In the genomic region with DNA sequence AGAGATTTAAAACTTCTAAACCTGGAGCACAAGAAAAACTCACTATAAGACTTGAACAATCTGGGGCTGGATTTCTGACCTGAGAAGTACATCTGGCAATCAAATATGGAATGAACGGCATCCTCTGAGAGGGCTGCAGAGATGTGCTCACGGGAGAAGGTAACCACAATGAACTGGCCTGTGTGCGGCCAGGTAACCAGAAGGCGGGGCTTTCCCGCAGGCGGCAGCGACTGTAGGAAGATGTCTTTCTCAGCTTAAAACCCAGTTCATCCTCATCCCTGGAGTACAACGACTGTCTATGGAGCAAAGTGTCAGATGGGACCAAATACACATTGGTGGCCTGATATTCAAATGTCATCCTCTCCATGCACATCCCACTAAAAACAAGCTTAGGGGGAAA, we compare ENCODE assay signal across 8 cellular contexts. TPM values are rescaled to one million over a fixed set of nuclear protein-coding genes. Genes with fewer than 3 reads are reported as not detected.
DNase-seq lines count a peak whose midpoint lies in the region; ATAC-seq and TF ChIP-seq lines count a peak whose summit lies in the region.

No MANE protein-coding gene starts in this region.

- H3K9me3 Mint-ChIP-seq in activated T-cell treated with anti-CD3 and anti-CD28 coated beads, Interleukin-2, amount 50 U/mL, for 4 hours = no peaks in the 10 kb centered on the region
- no peaks in the 10 kb centered on the region for H3K9me3 Mint-ChIP-seq in activated B cell treated with CpG ODN at 0.5 μM for 24 hours

- POLR2A ChIA-PET in activated B cell treated with CpG ODN at 0.5 μM for 24 hours (lab: Charles Lee) = interaction anchor here (0.7 to 7.4 kb wide), 15 partner anchors 8 to 441 kb away, joined by 3 to 66 read pairs (median 7); partner anchors contain the start of genes MICAL3 and PEX26

- intact Hi-C loops in activated B cell treated with CpG ODN at 0.5 μM for 24 hours (cut with micrococcal nuclease) (loop anchor here (2.0 to 5.0 kb wide), 2 partner anchors 35 to 203 kb away; no protein-coding TSS in a partner anchor), stomach (cut with DNase I; ENCODE audit: low total_unique reads) (loop anchor here (10.0 kb wide), 1 partner anchor 75 kb away; the partner anchor contains the start of gene PEX26)

- H3K4me1 Mint-ChIP-seq in activated T-cell treated with anti-CD3 and anti-CD28 coated beads, Interleukin-2, amount 50 U/mL, for 4 hours (ENCODE audit: low read depth) = peaks cover 56% of the 10 kb centered on the region
- H3K4me1 Mint-ChIP-seq in activated B cell treated with CpG ODN at 0.5 μM for 24 hours = peaks cover 86% of the 10 kb centered on the region

- no peaks in the 10 kb centered on the region for H3K36me3 ChIP-seq in stomach

- H3K4me3 ChIP-seq in iPS-18c (ENCODE audit: insufficient read depth, low read depth, low read length) (peak overlapping the region; percentile 80; the same call in 1 of the 2 replicates), stomach (peak overlapping the region; percentile 77 to 90 (median 84))

- peak overlapping the region in 2 of 5 donors; percentile 92 to 96 for H3K27ac ChIP-seq in stomach
- no peak overlapping the region for H3K27ac ChIP-seq in substantia nigra (ENCODE audit: low read depth, low read length, poor library complexity, severe bottlenecking)

- peak overlapping the region; percentile 85 for H3K4me3 Mint-ChIP-seq in activated T-cell treated with anti-CD3 and anti-CD28 coated beads, Interleukin-2, amount 50 U/mL, for 4 hours
- H3K4me3 Mint-ChIP-seq in activated B cell treated with CpG ODN at 0.5 μM for 24 hours = peak overlapping the region; percentile 88

- no peak for ATAC-seq in activated T-cell treated with anti-CD3 and anti-CD28 coated beads, Interleukin-2, amount 50 U/mL, for 4 hours
- ATAC-seq in activated B cell treated with CpG ODN at 0.5 μM for 24 hours (ENCODE audit: low read depth) (no peak), GM19324 (IDR thresholded peaks at IDR 0.05; ENCODE audit: low FRiP score, unreplicated experiment) (no peak)

- H3K36me3 Mint-ChIP-seq in activated T-cell treated with anti-CD3 and anti-CD28 coated beads, Interleukin-2, amount 50 U/mL, for 4 hours (ENCODE audit: insufficient read depth) = no peaks in the 10 kb centered on the region
- peaks cover 10% of the 10 kb centered on the region for H3K36me3 Mint-ChIP-seq in activated B cell treated with CpG ODN at 0.5 μM for 24 hours (ENCODE audit: low read depth)

- no peak for DNase-seq in activated T-cell treated with anti-CD3 and anti-CD28 coated beads, Interleukin-2, amount 50 U/mL, for 4 hours
- DNase-seq in activated T-cell treated with anti-CD3 and anti-CD28 coated beads for 4 hours = no peak
- no peak for DNase-seq in activated B cell treated with CpG ODN at 0.5 μM for 24 hours
- DNase-seq in stomach = no peak
- DNase-seq in substantia nigra (lab: John Stamatoyannopoulos, UW) = no peak
- DNase-seq in stimulated activated CD4-positive, alpha-beta T cell treated with anti-CD3 and anti-CD28 coated beads, Interleukin-2, amount 100 ng/mL, for 24 hours = no peak

- 45 to 65% (median 49%) methylated on average over 8 of the region's 8 CpGs for WGBS in stomach, 5 donors

- H3K9me3 ChIP-seq in iPS-18c (ENCODE audit: control insufficient read depth, insufficient read depth, low read length) (no peaks in the 10 kb centered on the region), stomach (no peaks in the 10 kb centered on the region)

- no peaks in the 10 kb centered on the region for H3K27me3 ChIP-seq in stomach

- no peak for TF ChIP-seq CTCF in activated B cell treated with CpG ODN at 0.5 μM for 24 hours (IDR thresholded peaks at IDR 0.05)
- TF ChIP-seq CTCF in stomach (IDR thresholded peaks at IDR 0.05) = no peak

- no peak for TF ChIP-seq EP300 in stomach (IDR thresholded peaks at IDR 0.05)

- no peak for TF ChIP-seq POLR2A in stomach (IDR thresholded peaks at IDR 0.05)

- H3K27ac Mint-ChIP-seq in activated B cell treated with CpG ODN at 0.5 μM for 24 hours = peak overlapping the region; percentile 86

- H3K4me1 ChIP-seq in stomach = peaks cover 12 to 45% (median 28%) of the 10 kb centered on the region in 4 donors

- CTCF ChIA-PET in activated B cell treated with CpG ODN at 0.5 μM for 24 hours (lab: Charles Lee) = interaction anchor here (0.7 to 7.1 kb wide), 6 partner anchors 11 to 197 kb away, joined by 3 to 57 read pairs (median 4); partner anchors contain the start of genes MICAL3 and PEX26

- H3K27me3 Mint-ChIP-seq in activated T-cell treated with anti-CD3 and anti-CD28 coated beads, Interleukin-2, amount 50 U/mL, for 4 hours (ENCODE audit: low read depth) = no peaks in the 10 kb centered on the region
- no peaks in the 10 kb centered on the region for H3K27me3 Mint-ChIP-seq in activated B cell treated with CpG ODN at 0.5 μM for 24 hours

RNA-seq across cellular contexts. Expression of gene MICAL3, which starts 24.5 kb away (rescaled TPM):
- total RNA-seq in activated T-cell treated with anti-CD3 and anti-CD28 coated beads, Interleukin-2, amount 50 U/mL, for 4 hours = 10 to 100 TPM; 33.9 to 39.6 (median 35.1) TPM
- 232 and 257 TPM in 2 replicates for total RNA-seq in activated B cell treated with CpG ODN at 0.5 μM for 24 hours
- total RNA-seq in stomach = 100 to 1,000 TPM in 1 of 5 donors, 10 to 100 TPM in 4; 17.5 to 130 (median 37.3) TPM
- 1 to 10 TPM; 3.5 to 5.1 (median 4.9) TPM for polyA plus RNA-seq in stomach
